Comparison of ENCODE assay signal across 8 cellular contexts in genomic region chr12:7144414-7145120, GRCh38. TPM values are rescaled to one million over a fixed set of nuclear protein-coding genes. Genes with fewer than 3 reads are reported as not detected.
DNase-seq lines count a peak whose midpoint lies in the region; ATAC-seq and TF ChIP-seq lines count a peak whose summit lies in the region.

No MANE protein-coding gene starts in this region.

- H3K79me1 ChIP-seq in H9 (ENCODE audit: insufficient read depth, low read depth, low read length, poor library complexity, severe bottlenecking), result no peaks in the 10 kb centered on the region

- H4K20me1 ChIP-seq in H9 (ENCODE audit: control insufficient read depth, insufficient read depth, insufficient read length), result no peaks in the 10 kb centered on the region

- no peaks in the 10 kb centered on the region for H3K36me3 ChIP-seq in BE2C
- H3K36me3 ChIP-seq in esophagus muscularis mucosa, result peaks cover 3 to 65% (median 19%) of the 10 kb centered on the region in 4 donors

- TF ChIP-seq EP300 in esophagus muscularis mucosa (IDR thresholded peaks at IDR 0.05), result no peak

- H3K14ac ChIP-seq in H9 (ENCODE audit: insufficient read depth, low read length), result no peak overlapping the region

- no peaks in the 10 kb centered on the region for H3K23me2 ChIP-seq in H9 (ENCODE audit: insufficient read length, low read depth, low read length, poor library complexity, severe bottlenecking)

- no peak overlapping the region for H2BK5ac ChIP-seq in H9 (ENCODE audit: insufficient read length, low read length)

- H2BK20ac ChIP-seq in H9 (ENCODE audit: low read depth, low read length, poor library complexity, severe bottlenecking), result no peak overlapping the region

- no CpG with 5 or more reads among the region's 11 CpGs for WGBS in H9 (ENCODE audit: extremely low coverage, insufficient read length, low lambda C conversion rate)
- 47% methylated on average over 11 of the region's 11 CpGs for WGBS in esophagus muscularis mucosa

- H3K4me1 Mint-ChIP-seq in H9 (no peaks in the 10 kb centered on the region), neural crest cell (no peaks in the 10 kb centered on the region)

- peak; percentile 64 for TF ChIP-seq CTCF in BE2C (IDR thresholded peaks at IDR 0.05; ENCODE audit: low read depth, low read length)
- peak; percentile 71 for TF ChIP-seq CTCF in H9 (conservative IDR thresholded peaks at IDR 0.05)
- peak; percentile 46 to 62 (median 52) for TF ChIP-seq CTCF in esophagus muscularis mucosa (IDR thresholded peaks at IDR 0.05)
- TF ChIP-seq CTCF in neural crest cell (conservative IDR thresholded peaks at IDR 0.05), result peak; percentile 80

- H3K27me3 ChIP-seq in BE2C (no peaks in the 10 kb centered on the region), H9 (ENCODE audit: insufficient read depth, low read length) (no peaks in the 10 kb centered on the region), esophagus muscularis mucosa (no peaks in the 10 kb centered on the region)

- H3K56ac ChIP-seq in H9 (ENCODE audit: insufficient read length, low read depth, low read length), result no peak overlapping the region

- intact Hi-C loops in esophagus muscularis mucosa (cut with DNase I), result no loop called here

- H3K9me3 Mint-ChIP-seq in H9 (no peaks in the 10 kb centered on the region), neural crest cell (no peaks in the 10 kb centered on the region)

- H3K4ac ChIP-seq in H9 (ENCODE audit: low read depth, low read length), result no peak overlapping the region

- no peak overlapping the region for H4K5ac ChIP-seq in H9 (ENCODE audit: insufficient read length, low read depth, low read length)

- H3K4me3 ChIP-seq in BE2C (ENCODE audit: low read depth, low read length) (no peak overlapping the region), esophagus muscularis mucosa (no peak overlapping the region)

- TF ChIP-seq POLR2A in esophagus muscularis mucosa (IDR thresholded peaks at IDR 0.05; ENCODE audit: low read depth), result no peak

- H3K9me3 ChIP-seq in BE2C (no peaks in the 10 kb centered on the region), H9 (ENCODE audit: control insufficient read depth, low read depth, low read length) (no peaks in the 10 kb centered on the region), esophagus muscularis mucosa (no peaks in the 10 kb centered on the region)

- H3K27ac Mint-ChIP-seq in H9 (no peak overlapping the region), neural crest cell (ENCODE audit: unreplicated experiment) (no peak overlapping the region)

- H3K36me3 Mint-ChIP-seq in H9 (ENCODE audit: insufficient read depth in 1 of 3, low read depth in 3 of 3) (peaks cover 6 to 44% (median 30%) of the 10 kb centered on the region in 3 experiments), neural crest cell (ENCODE audit: low read depth) (peaks cover 21% of the 10 kb centered on the region)

- no peak overlapping the region for H3T11ph ChIP-seq in H9 (ENCODE audit: low read length)

- ATAC-seq in GM19351 (IDR thresholded peaks at IDR 0.05; ENCODE audit: unreplicated experiment) (no peak), GM19324 (IDR thresholded peaks at IDR 0.05; ENCODE audit: low FRiP score, unreplicated experiment) (no peak)

- no peak overlapping the region for H2BK12ac ChIP-seq in H9 (ENCODE audit: insufficient read length, low read depth, low read length)

- DNase-seq in BE2C (no peak), H9 (no peak), RKO (ENCODE audit: low spot score) (peak; percentile 52), esophagus muscularis mucosa (ENCODE audit: extremely low spot score) (no peak), neural crest cell (ENCODE audit: low read depth, low spot score) (no peak), GF-D8 (lab: John Stamatoyannopoulos, UW) (no peak)

- no peak overlapping the region for H3K9ac ChIP-seq in H9 (ENCODE audit: extremely low read depth, insufficient read length, low read length)

- H3K27me3 Mint-ChIP-seq in H9 (ENCODE audit: low read depth) (no peaks in the 10 kb centered on the region; the same call in 1 of the 2 replicates), neural crest cell (ENCODE audit: low read depth) (no peaks in the 10 kb centered on the region)

- no peaks in the 10 kb centered on the region for H3K79me2 ChIP-seq in H9 (ENCODE audit: insufficient read depth, low read length)

- H3K4me1 ChIP-seq in BE2C, result peaks cover 5% of the 10 kb centered on the region
- H3K4me1 ChIP-seq in H9 (ENCODE audit: insufficient read depth, low read length), result no peaks in the 10 kb centered on the region
- H3K4me1 ChIP-seq in esophagus muscularis mucosa, result peaks cover 0 to 11% (median 0%) of the 10 kb centered on the region in 4 donors

- no peak overlapping the region for H4K91ac ChIP-seq in H9 (ENCODE audit: insufficient read length, low read depth, low read length)

- no peak overlapping the region for H3K23ac ChIP-seq in H9 (ENCODE audit: insufficient read length, low read depth, low read length)

- H3K4me3 Mint-ChIP-seq in H9 (no peak overlapping the region), neural crest cell (no peak overlapping the region)

- H2AFZ ChIP-seq in H9 (ENCODE audit: low read length), result no peak overlapping the region

- no peak overlapping the region for H2BK15ac ChIP-seq in H9 (ENCODE audit: low read depth, low read length)

- no peak overlapping the region for H3K4me2 ChIP-seq in H9 (ENCODE audit: insufficient read depth, insufficient read length, low read length)

- H3K27ac ChIP-seq in H9 (ENCODE audit: insufficient read length, low read depth, low read length) (no peak overlapping the region), esophagus muscularis mucosa (replicated peaks in 1 of 4) (no peak overlapping the region)

- H2BK120ac ChIP-seq in H9 (ENCODE audit: low read depth, low read length, poor library complexity, severe bottlenecking), result no peak overlapping the region

- no peak overlapping the region for H3K18ac ChIP-seq in H9 (ENCODE audit: insufficient read length, low read depth, low read length)

- H2AK5ac ChIP-seq in H9 (ENCODE audit: insufficient read length, low read length), result no peak overlapping the region

- no peak overlapping the region for H4K8ac ChIP-seq in H9 (replicated peaks; ENCODE audit: insufficient read length, low read depth, low read length)

RNA-seq across cellular contexts. Expression of gene CLSTN3, which starts 14.4 kb away (rescaled TPM):
- 49.9 TPM for polyA plus RNA-seq in BE2C (2012; ENCODE audit: insufficient read depth, insufficient read length, low read depth)
- total RNA-seq in H9 (2021) (25.0 and 26.2 TPM in 2 replicates), esophagus muscularis mucosa (10 to 100 TPM in 3 of 4 donors, 1 to 10 TPM in 1; 9.6 to 25.6 (median 19.3) TPM), neural crest cell (28.2 and 30.4 TPM in 2 replicates)

RNA-seq across cellular contexts. Expression of gene RBP5, which starts 15.9 kb away (rescaled TPM):
- polyA plus RNA-seq in BE2C (2012; ENCODE audit: insufficient read depth, insufficient read length, low read depth), result 2.3 TPM
- total RNA-seq in H9 (2021) (2.1 and 2.7 TPM in 2 replicates), esophagus muscularis mucosa (1 to 10 TPM in 2 of 4 donors, under 1 TPM in 2; 0.46 to 5.0 (median 0.91) TPM), neural crest cell (0.65 and 1.0 TPM in 2 replicates)

RNA-seq across cellular contexts. Expression of gene C1RL, which starts 35.6 kb away (rescaled TPM):
- polyA plus RNA-seq in BE2C (2012; ENCODE audit: insufficient read depth, insufficient read length, low read depth), result 0.80 TPM
- total RNA-seq in H9 (2021) (14.4 and 15.1 TPM in 2 replicates), esophagus muscularis mucosa (100 to 1,000 TPM in 1 of 4 donors, 10 to 100 TPM in 3; 64.8 to 159 (median 88.2) TPM), neural crest cell (12.8 and 15.3 TPM in 2 replicates)

RNA-seq across cellular contexts. Expression of gene PEX5, which starts 44.9 kb away (rescaled TPM):
- 80.6 TPM for polyA plus RNA-seq in BE2C (2012; ENCODE audit: insufficient read depth, insufficient read length, low read depth)
- 38.1 and 40.5 TPM in 2 replicates for total RNA-seq in H9 (2021)
- 10 to 100 TPM; 32.8 to 53.5 (median 38.4) TPM for total RNA-seq in esophagus muscularis mucosa
- total RNA-seq in neural crest cell, result 40.2 and 42.2 TPM in 2 replicates

RNA-seq across cellular contexts. Expression of gene C1R, which starts 52.3 kb away (rescaled TPM):
- 1.2 TPM for polyA plus RNA-seq in BE2C (2012; ENCODE audit: insufficient read depth, insufficient read length, low read depth)
- total RNA-seq in H9 (2021), result 11.4 and 11.5 TPM in 2 replicates
- total RNA-seq in esophagus muscularis mucosa, result 100 to 1,000 TPM; 324 to 603 (median 572) TPM
- total RNA-seq in neural crest cell, result 4.0 and 5.3 TPM in 2 replicates
